In genomic region chr10:88892223-88892967, GRCh38 we compare ENCODE assay signal across 15 cellular contexts. TPM values are rescaled to one million over a fixed set of nuclear protein-coding genes. Genes with fewer than 3 reads are reported as not detected.
DNase-seq lines count a peak whose midpoint lies in the region; ATAC-seq and TF ChIP-seq lines count a peak whose summit lies in the region.
"Had no signal": no experiment of that assay in that cellular context is flagged by ENCODE, and none has a peak within 500 bp of the region (broad histone marks: within the 10 kb centered on the region; RNA-seq: fewer than 3 reads in every experiment).

No MANE protein-coding gene starts in this region.

- H3K9ac ChIP-seq in HCT116 (ENCODE audit: low read length) (no peak overlapping the region), mesenchymal stem cell (ENCODE audit: low read length) (peak overlapping the region; percentile 53)

- in situ Hi-C loops in astrocyte of the cerebellum (cut with HindIII; ENCODE audit: low sequenced_read_pairs): no loop called here

- peak overlapping the region; percentile 13 to 55 for H3K18ac ChIP-seq in mesenchymal stem cell (ENCODE audit: low read depth in 1 of 2, low read length in 2 of 2)

- no peak overlapping the region for H3K23ac ChIP-seq in mesenchymal stem cell (ENCODE audit: low read length in 2 of 2)

- H3K9me2 ChIP-seq in HCT116 (ENCODE audit: insufficient read depth): no peaks in the 10 kb centered on the region

- no peak overlapping the region for H2BK5ac ChIP-seq in mesenchymal stem cell (ENCODE audit: low read depth, low read length, poor library complexity, severe bottlenecking)

- no peak for ATAC-seq in HCT116
- ATAC-seq: activated T-cell treated with anti-CD3 and anti-CD28 coated beads, Interleukin-2, amount 50 U/mL, for 4 hours; right cardiac atrium; stimulated activated naive CD8-positive, alpha-beta T cell treated with anti-CD3 and anti-CD28 coated beads, Interleukin-15, Interleukin-2, amounts not matched to agents 100 U/mL and 50 U/mL, for 24 hours had no signal

- H3K79me1 ChIP-seq in mesenchymal stem cell (replicated peaks; ENCODE audit: low read length, poor library complexity, severe bottlenecking): peaks cover 26% of the 10 kb centered on the region

- no peak overlapping the region for H3K4ac ChIP-seq in mesenchymal stem cell (ENCODE audit: low read depth in 1 of 2, low read length in 2 of 2)

- DNase-seq in AG20443 (ENCODE audit: low spot score): peak; percentile 52
- DNase-seq in HCT116 (ENCODE audit: low read depth, low spot score): no peak
- DNase-seq in astrocyte of the cerebellum (ENCODE audit: low read depth): peak; percentile 37
- peak; percentile 65 for DNase-seq in mesenchymal stem cell
- no peak for DNase-seq in NCI-H510A (lab: John Stamatoyannopoulos, UW)
- no peak for DNase-seq in NCI-H82 treated with DMSO at 0.1 percent for 48 hours (lab: John Stamatoyannopoulos, UW; ENCODE audit: unreplicated experiment)
- no peak for DNase-seq in H4 (ENCODE audit: low spot score)
- DNase-seq in caudate nucleus (lab: John Stamatoyannopoulos, UW): no peak
- DNase-seq: activated T-cell treated with anti-CD3 and anti-CD28 coated beads, Interleukin-2, amount 50 U/mL, for 4 hours; Karpas-422; naive B cell; NCI-H2171; right cardiac atrium; stimulated activated naive CD8-positive, alpha-beta T cell treated with anti-CD3 and anti-CD28 coated beads, Interleukin-15, Interleukin-2, amounts not matched to agents 100 U/mL and 50 U/mL, for 24 hours had no signal

- intact Hi-C loops in HCT116 (cut with micrococcal nuclease): no loop called here

- H2AFZ ChIP-seq in HCT116 (ENCODE audit: low read depth, low read length, poor library complexity, severe bottlenecking): no peak overlapping the region
- no peak overlapping the region for H2AFZ ChIP-seq in mesenchymal stem cell (ENCODE audit: low read depth, low read length)

- TF ChIP-seq POLR2A in HCT116 (IDR thresholded peaks at IDR 0.05; ENCODE audit: borderline replicate concordance, extremely low read depth, insufficient read depth, insufficient read length): no peak

- peak overlapping the region; percentile 58 for H2BK15ac ChIP-seq in mesenchymal stem cell (ENCODE audit: low read depth, poor library complexity, severe bottlenecking)

- CTCF ChIA-PET in HCT116 (lab: Charles Lee): no interaction called here

- H3K14ac ChIP-seq in mesenchymal stem cell (ENCODE audit: low read length in 2 of 2): no peak overlapping the region

- no peak for TF ChIP-seq RAD21 in HCT116 (IDR thresholded peaks at IDR 0.05; ENCODE audit: low read depth)

- peaks cover 19 to 55% of the 10 kb centered on the region in 2 experiments for H3K4me1 ChIP-seq in HCT116 (ENCODE audit: control insufficient read depth in 1 of 2, insufficient read depth in 2 of 2, low read length in 2 of 2)
- peaks cover 7% of the 10 kb centered on the region for H3K4me1 ChIP-seq in mesenchymal stem cell (ENCODE audit: control insufficient read depth, insufficient read depth, low read depth, low read length)

- H3K4me3 ChIP-seq in HCT116 (replicated peaks in 1 of 2; ENCODE audit: low read depth in 1 of 2, low read length in 2 of 2): no peak overlapping the region
- no peak overlapping the region for H3K4me3 ChIP-seq in astrocyte of the cerebellum (ENCODE audit: low read depth, low read length)
- peak overlapping the region in 1 of 2 experiments; percentile 7 for H3K4me3 ChIP-seq in mesenchymal stem cell (ENCODE audit: insufficient read depth in 1 of 2, low read depth in 1 of 2, low read length in 2 of 2)

- H3K27ac ChIP-seq in HCT116 (ENCODE audit: low read depth, low read length): no peak overlapping the region
- H3K27ac ChIP-seq in mesenchymal stem cell (ENCODE audit: low read length, poor library complexity, severe bottlenecking): no peak overlapping the region
- no peak overlapping the region for H3K27ac ChIP-seq in caudate nucleus (ENCODE audit: low read depth, low read length)
- H3K27ac ChIP-seq: HL-60 had no signal

- POLR2A ChIA-PET in HCT116 (lab: Charles Lee): no interaction called here

- H3K4me2 ChIP-seq in HCT116 (ENCODE audit: low read length): peak overlapping the region; percentile 10; the same call in 1 of the 2 replicates
- no peak overlapping the region for H3K4me2 ChIP-seq in mesenchymal stem cell (ENCODE audit: low read length, poor library complexity, severe bottlenecking)

- WGBS in mesenchymal stem cell: 100% methylated on average over 1 of the region's 2 CpGs

- RAD21 ChIA-PET in HCT116 (lab: Charles Lee; ENCODE audit: low non-redundant PET in 1 of 2, low total read pairs in 2 of 2, uncharacterized antibody in 2 of 2, unreplicated experiment in 2 of 2): no interaction called here

- H3K79me2 ChIP-seq in HCT116 (ENCODE audit: insufficient read depth, low read length): peaks cover 9% of the 10 kb centered on the region

- peak overlapping the region; percentile 85 for H4K8ac ChIP-seq in mesenchymal stem cell (ENCODE audit: low read length)

- H3K9me3 ChIP-seq in HCT116 (ENCODE audit: control insufficient read depth in 1 of 2, insufficient read depth in 1 of 2, low read depth in 1 of 2, low read length in 2 of 2) (no peaks in the 10 kb centered on the region), mesenchymal stem cell (ENCODE audit: control insufficient read depth, low read length) (no peaks in the 10 kb centered on the region)

- no peak overlapping the region for H2BK120ac ChIP-seq in mesenchymal stem cell (ENCODE audit: low read depth, low read length)

- BruUV-seq in HCT116 (replicated peaks; lab: Mats Ljungman, UMichigan): no TSS peak

- no peak overlapping the region for H4K91ac ChIP-seq in mesenchymal stem cell (ENCODE audit: low read length)

- peak overlapping the region; percentile 33 for H2AK5ac ChIP-seq in mesenchymal stem cell (ENCODE audit: low read length, severe bottlenecking)

- H4K20me1 ChIP-seq in HCT116 (ENCODE audit: insufficient read depth): no peaks in the 10 kb centered on the region

- no peak overlapping the region for H2BK12ac ChIP-seq in mesenchymal stem cell (ENCODE audit: low read length in 2 of 2)

- H3K27me3 ChIP-seq in HCT116 (ENCODE audit: insufficient read depth, low read length): no peaks in the 10 kb centered on the region
- H3K27me3 ChIP-seq in mesenchymal stem cell (ENCODE audit: control insufficient read depth in 1 of 2, insufficient read depth in 1 of 2, low read length in 2 of 2): no peaks in the 10 kb centered on the region

- TF ChIP-seq CTCF in HCT116 (IDR thresholded peaks at IDR 0.05 in 2 of 3, conservative IDR thresholded peaks at IDR 0.05 in 1 of 3; ENCODE audit: borderline replicate concordance in 1 of 3, insufficient read depth in 1 of 3, low read depth in 2 of 3, low read length in 2 of 3) (no peak), astrocyte of the cerebellum (IDR thresholded peaks at IDR 0.05; ENCODE audit: low read depth, low read length, missing control alignments) (no peak)

- H3K36me3 ChIP-seq in HCT116 (ENCODE audit: control insufficient read depth in 1 of 2, insufficient read depth in 2 of 2, low read length in 2 of 2) (no peaks in the 10 kb centered on the region), mesenchymal stem cell (ENCODE audit: control insufficient read depth in 1 of 2, insufficient read depth in 2 of 2, low read depth in 1 of 2, low read length in 2 of 2) (no peaks in the 10 kb centered on the region)

TF ChIP-seq in HCT116, 20 proteins besides CTCF, POLR2A, EP300 and RAD21:
- TF ChIP-seq YY1 (IDR thresholded peaks at IDR 0.05; ENCODE audit: extremely low read depth, insufficient replicate concordance, low read depth, low read length) (no peak), POLR2AphosphoS5 (IDR thresholded peaks at IDR 0.05; ENCODE audit: low read depth, low read length) (no peak), ZNF274 (IDR thresholded peaks at IDR 0.05; ENCODE audit: low read depth, low read length) (no peak), ZFX (IDR thresholded peaks at IDR 0.05) (no peak), CBX3 (IDR thresholded peaks at IDR 0.05; ENCODE audit: low read depth) (no peak), SP1 (IDR thresholded peaks at IDR 0.05; ENCODE audit: low read depth) (no peak), TCF7L2 (IDR thresholded peaks at IDR 0.05; ENCODE audit: borderline replicate concordance, extremely low read depth, insufficient read depth, insufficient read length) (no peak)

RNA-seq across cellular contexts. Expression of gene STAMBPL1, which starts 12.3 kb away (rescaled TPM):
- 11.0 TPM for total RNA-seq in HCT116 (2021; ENCODE audit: unreplicated experiment)
- polyA plus RNA-seq in HCT116 (2012): 5.9 and 7.5 TPM in 2 replicates
- 8.3 TPM for polyA plus RNA-seq in mesenchymal stem cell (2013, experiment 1 of 2)
- polyA plus RNA-seq in mesenchymal stem cell (2013, experiment 2 of 2): 9.1 TPM
- 9.0 and 15.0 TPM in 2 replicates for total RNA-seq in H4 (2014; rRNA removed; shearing (Covaris generic))

RNA-seq across cellular contexts. Expression of gene ANKRD22, which starts 40.8 kb away (rescaled TPM):
- 2.3 TPM for total RNA-seq in HCT116 (2021; ENCODE audit: unreplicated experiment)
- polyA plus RNA-seq in HCT116 (2012): 1.9 and 2.5 TPM in 2 replicates
- polyA plus RNA-seq in mesenchymal stem cell (2013, experiment 1 of 2): not detected
- polyA plus RNA-seq in mesenchymal stem cell (2013, experiment 2 of 2): 0.04 TPM
- total RNA-seq in H4 (2014; rRNA removed; shearing (Covaris generic)): not detected in 2 replicates
- polyA plus RNA-seq: right cardiac atrium had no signal

Comparison
In these comparisons a context has a peak if more than half of its experiments do, and no peak if none do; other contexts are left out.
1. DNase-seq: peak in AG20443 (single experiment), astrocyte of the cerebellum (single experiment) and mesenchymal stem cell (single experiment); none in HCT116 (single experiment), NCI-H510A (single experiment), NCI-H82 treated with DMSO at 0.1 percent for 48 hours (single experiment), H4 (single experiment) and caudate nucleus (0 of 61).